10 cellular contexts compared by ENCODE assay signal in the genomic region with DNA sequence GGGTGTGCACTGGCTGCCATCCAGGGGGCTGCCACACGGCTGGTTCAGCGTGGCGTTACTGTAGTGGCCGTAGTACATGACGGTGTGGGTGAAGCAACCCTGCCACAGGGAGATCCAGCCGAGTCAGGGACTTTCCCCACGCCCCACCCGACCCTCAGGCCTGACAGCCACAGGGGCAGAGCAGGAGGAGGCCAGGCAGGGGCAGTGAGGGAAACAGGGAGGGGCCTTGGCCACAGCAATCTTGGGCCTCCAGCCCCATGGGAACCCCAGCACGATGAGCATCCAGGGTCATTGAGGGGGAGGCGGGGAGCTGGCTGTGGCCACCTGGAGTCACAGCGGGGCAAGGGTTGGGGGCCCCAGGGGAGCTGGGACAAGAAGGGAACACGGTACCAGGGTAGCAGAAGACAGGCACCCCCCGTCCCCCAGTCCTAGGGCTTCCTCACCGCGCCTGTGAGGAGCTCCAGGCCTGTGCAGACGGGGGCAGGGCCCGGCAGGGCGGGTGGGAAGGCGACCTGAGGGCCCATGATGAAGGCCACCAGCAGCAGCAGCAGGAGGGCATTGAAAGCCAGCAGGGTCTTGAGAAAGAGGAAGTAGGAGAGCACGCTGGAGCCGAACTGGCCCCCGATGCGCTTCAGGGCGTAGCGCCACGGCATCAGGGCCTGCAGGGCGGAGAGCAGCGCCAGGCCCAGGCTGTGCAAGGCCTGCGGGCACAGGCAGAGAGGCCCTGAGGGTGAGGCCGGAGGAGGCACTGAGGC. TPM values are rescaled to one million over a fixed set of nuclear protein-coding genes. Genes with fewer than 3 reads are reported as not detected.
DNase-seq lines count a peak whose midpoint lies in the region; ATAC-seq and TF ChIP-seq lines count a peak whose summit lies in the region.
"Had no signal": no experiment of that assay in that cellular context is flagged by ENCODE, and none has a peak within 500 bp of the region (broad histone marks: within the 10 kb centered on the region; RNA-seq: fewer than 3 reads in every experiment).

No MANE protein-coding gene starts in this region.

- no peaks in the 10 kb centered on the region for H3K9me3 Mint-ChIP-seq in activated CD4-positive, alpha-beta T cell treated with anti-CD3 and anti-CD28 coated beads, Interleukin-2, amount 10 ng/mL, durations not matched to agents 7 days and 5 days
- H3K9me3 Mint-ChIP-seq in IgD-negative memory B cell, result no peaks in the 10 kb centered on the region
- H3K9me3 Mint-ChIP-seq in activated naive CD8-positive, alpha-beta T cell (ENCODE audit: low read depth), result no peaks in the 10 kb centered on the region
- H3K9me3 Mint-ChIP-seq in stimulated activated effector memory CD8-positive, alpha-beta T cell treated with anti-CD3 and anti-CD28 coated beads, Interleukin-12 subunit alpha, Interleukin-12 subunit beta, amount 100 ng/mL, for 72 hours, result no peaks in the 10 kb centered on the region
- H3K9me3 Mint-ChIP-seq: nephron had no signal

- H3K27me3 ChIP-seq in testis, result no peaks in the 10 kb centered on the region
- H3K27me3 ChIP-seq in vagina, result no peaks in the 10 kb centered on the region

- H3K36me3 Mint-ChIP-seq in activated CD4-positive, alpha-beta T cell treated with anti-CD3 and anti-CD28 coated beads, Interleukin-2, amount 10 ng/mL, durations not matched to agents 7 days and 5 days (ENCODE audit: low read depth), result peaks cover 60% of the 10 kb centered on the region
- no peaks in the 10 kb centered on the region for H3K36me3 Mint-ChIP-seq in IgD-negative memory B cell
- H3K36me3 Mint-ChIP-seq in activated naive CD8-positive, alpha-beta T cell, result peaks cover 8% of the 10 kb centered on the region
- peaks cover 85% of the 10 kb centered on the region for H3K36me3 Mint-ChIP-seq in stimulated activated effector memory CD8-positive, alpha-beta T cell treated with anti-CD3 and anti-CD28 coated beads, Interleukin-12 subunit alpha, Interleukin-12 subunit beta, amount 100 ng/mL, for 72 hours

- no peak overlapping the region for H3K27ac Mint-ChIP-seq in activated CD4-positive, alpha-beta T cell treated with anti-CD3 and anti-CD28 coated beads, Interleukin-2, amount 10 ng/mL, durations not matched to agents 7 days and 5 days
- H3K27ac Mint-ChIP-seq in IgD-negative memory B cell, result peak overlapping the region; percentile 82 to 100 (median 90)
- H3K27ac Mint-ChIP-seq in activated naive CD8-positive, alpha-beta T cell, result peak overlapping the region; percentile 88
- peak overlapping the region; percentile 91 for H3K27ac Mint-ChIP-seq in stimulated activated effector memory CD8-positive, alpha-beta T cell treated with anti-CD3 and anti-CD28 coated beads, Interleukin-12 subunit alpha, Interleukin-12 subunit beta, amount 100 ng/mL, for 72 hours
- H3K27ac Mint-ChIP-seq: nephron had no signal

- POLR2A ChIA-PET in activated CD4-positive, alpha-beta T cell treated with anti-CD3 and anti-CD28 coated beads, Interleukin-2, amount 10 ng/mL, durations not matched to agents 7 days and 5 days (lab: Charles Lee), result interaction anchor here (1.0 kb wide), 1 partner anchor 15 kb away, joined by 4 read pairs; no protein-coding TSS in a partner anchor

- H3K36me3 ChIP-seq in testis (ENCODE audit: low read depth, missing control alignments) (no peaks in the 10 kb centered on the region), vagina (peaks cover 0 to 7% of the 10 kb centered on the region in 2 donors)

- CTCF ChIA-PET in activated CD4-positive, alpha-beta T cell treated with anti-CD3 and anti-CD28 coated beads, Interleukin-2, amount 10 ng/mL, durations not matched to agents 7 days and 5 days (lab: Charles Lee), result interaction anchor here (0.8 to 10.2 kb wide), 4 partner anchors 11 to 39 kb away, joined by 3 to 118 read pairs (median 4); no protein-coding TSS in a partner anchor

- H3K9me3 ChIP-seq in testis, result no peaks in the 10 kb centered on the region
- no peaks in the 10 kb centered on the region for H3K9me3 ChIP-seq in vagina

- peak overlapping the region; percentile 53 for H3K4me3 Mint-ChIP-seq in activated CD4-positive, alpha-beta T cell treated with anti-CD3 and anti-CD28 coated beads, Interleukin-2, amount 10 ng/mL, durations not matched to agents 7 days and 5 days
- peak overlapping the region; percentile 60 to 90 (median 86) for H3K4me3 Mint-ChIP-seq in IgD-negative memory B cell
- peak overlapping the region; percentile 76 for H3K4me3 Mint-ChIP-seq in activated naive CD8-positive, alpha-beta T cell
- H3K4me3 Mint-ChIP-seq in stimulated activated effector memory CD8-positive, alpha-beta T cell treated with anti-CD3 and anti-CD28 coated beads, Interleukin-12 subunit alpha, Interleukin-12 subunit beta, amount 100 ng/mL, for 72 hours, result peak overlapping the region; percentile 99

- intact Hi-C loops in testis (cut with DNase I; ENCODE audit: low total_unique reads) (no loop called here), vagina (cut with DNase I) (no loop called here)

- H3K4me3 ChIP-seq in testis (no peak overlapping the region), vagina (no peak overlapping the region)

- TF ChIP-seq POLR2A in testis (IDR thresholded peaks at IDR 0.05) (no peak), vagina (IDR thresholded peaks at IDR 0.05) (no peak)

- 88 to 95% methylated on average over 19 to 30 of the region's 30 CpGs for WGBS in testis, 2 donors

- peaks cover 64% of the 10 kb centered on the region for H3K4me1 Mint-ChIP-seq in activated CD4-positive, alpha-beta T cell treated with anti-CD3 and anti-CD28 coated beads, Interleukin-2, amount 10 ng/mL, durations not matched to agents 7 days and 5 days
- H3K4me1 Mint-ChIP-seq in IgD-negative memory B cell, result peaks cover 17 to 37% (median 33%) of the 10 kb centered on the region in 3 donors
- H3K4me1 Mint-ChIP-seq in activated naive CD8-positive, alpha-beta T cell (ENCODE audit: low read depth), result peaks cover 59% of the 10 kb centered on the region
- peaks cover 67% of the 10 kb centered on the region for H3K4me1 Mint-ChIP-seq in stimulated activated effector memory CD8-positive, alpha-beta T cell treated with anti-CD3 and anti-CD28 coated beads, Interleukin-12 subunit alpha, Interleukin-12 subunit beta, amount 100 ng/mL, for 72 hours

- H3K27ac ChIP-seq in testis (no peak overlapping the region), vagina (no peak overlapping the region)

- H3K4me1 ChIP-seq in testis, result peaks cover 24% of the 10 kb centered on the region
- H3K4me1 ChIP-seq in vagina, result peaks cover 52% of the 10 kb centered on the region

- no peaks in the 10 kb centered on the region for H3K27me3 Mint-ChIP-seq in activated CD4-positive, alpha-beta T cell treated with anti-CD3 and anti-CD28 coated beads, Interleukin-2, amount 10 ng/mL, durations not matched to agents 7 days and 5 days
- H3K27me3 Mint-ChIP-seq in IgD-negative memory B cell, result no peaks in the 10 kb centered on the region
- no peaks in the 10 kb centered on the region for H3K27me3 Mint-ChIP-seq in activated naive CD8-positive, alpha-beta T cell

- ATAC-seq in stimulated activated effector memory CD8-positive, alpha-beta T cell treated with anti-CD3 and anti-CD28 coated beads, Interleukin-12 subunit alpha, Interleukin-12 subunit beta, amount 100 ng/mL, for 72 hours, result no peak
- ATAC-seq in HG03095 (IDR thresholded peaks at IDR 0.05; ENCODE audit: unreplicated experiment), result no peak

- TF ChIP-seq CTCF in testis (IDR thresholded peaks at IDR 0.05) (no peak), vagina (IDR thresholded peaks at IDR 0.05) (no peak)

- DNase-seq in activated CD4-positive, alpha-beta T cell treated with anti-CD3 and anti-CD28 coated beads, Interleukin-2, amount 10 ng/mL, durations not matched to agents 7 days and 5 days, result no peak
- DNase-seq in activated CD4-positive, alpha-beta T cell treated with anti-CD3 and anti-CD28 coated beads, Interleukin-2, amount 50 U/mL, for 48 hours, result no peak
- DNase-seq in stimulated activated effector memory CD8-positive, alpha-beta T cell treated with anti-CD3 and anti-CD28 coated beads, Interleukin-12 subunit alpha, Interleukin-12 subunit beta, amount 100 ng/mL, for 72 hours (ENCODE audit: low spot score in 2 of 2), result no peak
- DNase-seq in testis (no peak), vagina (ENCODE audit: extremely low spot score in 2 of 2) (no peak)
- DNase-seq: RPMI8226 had no signal

RNA-seq across cellular contexts. Expression of a gene that starts 4.3 kb away (rescaled TPM):
- total RNA-seq in activated CD4-positive, alpha-beta T cell treated with anti-CD3 and anti-CD28 coated beads, Interleukin-2, amount 10 ng/mL, durations not matched to agents 7 days and 5 days, result 100 to 1,000 TPM; 414 to 438 TPM
- 212 TPM for polyA plus RNA-seq in IgD-negative memory B cell
- total RNA-seq in testis, result 10 to 100 TPM; 18.0 to 20.3 TPM
- 10.8 TPM for polyA plus RNA-seq in testis (ENCODE audit: insufficient read depth, low read depth, low replicate concordance)
- 64.8 TPM for total RNA-seq in vagina

RNA-seq across cellular contexts. Expression of a gene that starts 6.3 kb away (rescaled TPM):
- total RNA-seq in activated CD4-positive, alpha-beta T cell treated with anti-CD3 and anti-CD28 coated beads, Interleukin-2, amount 10 ng/mL, durations not matched to agents 7 days and 5 days, result 100 to 1,000 TPM; 331 to 364 TPM
- 97.5 TPM for polyA plus RNA-seq in IgD-negative memory B cell
- 1 to 10 TPM; 3.5 to 9.3 TPM for total RNA-seq in testis
- 5.6 TPM for polyA plus RNA-seq in testis (ENCODE audit: insufficient read depth, low read depth, low replicate concordance)
- 24.6 TPM for total RNA-seq in vagina

RNA-seq across cellular contexts. Expression of a gene that starts 21.9 kb away (rescaled TPM):
- total RNA-seq in activated CD4-positive, alpha-beta T cell treated with anti-CD3 and anti-CD28 coated beads, Interleukin-2, amount 10 ng/mL, durations not matched to agents 7 days and 5 days, result not detected
- not detected for polyA plus RNA-seq in IgD-negative memory B cell
- 1 to 10 TPM; 1.1 to 1.3 TPM for total RNA-seq in testis
- not detected for polyA plus RNA-seq in testis (ENCODE audit: insufficient read depth, low read depth, low replicate concordance)
- total RNA-seq in vagina, result not detected

RNA-seq across cellular contexts. Expression of a gene that starts 44.1 kb away (rescaled TPM):
- total RNA-seq in activated CD4-positive, alpha-beta T cell treated with anti-CD3 and anti-CD28 coated beads, Interleukin-2, amount 10 ng/mL, durations not matched to agents 7 days and 5 days, result 10 to 100 TPM; 49.7 to 57.6 TPM
- polyA plus RNA-seq in IgD-negative memory B cell, result 633 TPM
- total RNA-seq in testis, result 10 to 100 TPM; 68.7 to 70.6 TPM
- 63.7 TPM for polyA plus RNA-seq in testis (ENCODE audit: insufficient read depth, low read depth, low replicate concordance)
- total RNA-seq in vagina, result 82.3 TPM

Comparison
In these comparisons a context has a peak if more than half of its experiments do, and no peak if none do; other contexts are left out.
1. RNA of a gene that starts 6.3 kb away (total RNA-seq): 331 to 364 TPM in activated CD4-positive, alpha-beta T cell treated with anti-CD3 and anti-CD28 coated beads, Interleukin-2, amount 10 ng/mL, durations not matched to agents 7 days and 5 days; 24.6 TPM in vagina (single experiment) and 3.5 to 9.3 TPM in testis; every median in the first group is over 10 times any median in the second.
2. Peak in every context shown above with its lines, with median percentiles within 50 percentile points of each other: H3K4me3 Mint-ChIP-seq.